8 cellular contexts compared by ENCODE assay signal in genomic region chr2:204428675-204429074, GRCh38.
"Had no signal": no experiment of that assay in that cellular context is flagged by ENCODE, and none has a peak within 500 bp of the region (broad histone marks: within the 10 kb centered on the region; RNA-seq: fewer than 3 reads in every experiment).

No MANE protein-coding gene starts in this region.

- ATAC-seq: HCT116, HepG2 had no signal

- FAIRE-seq: HepG2 had no signal

- DNase-seq: GM23248, GOT3, H7, HFFc6 had no signal

- H3K4me1 ChIP-seq: HAP-1 had no signal

- H3K27ac ChIP-seq: GM23248, HL-60 had no signal

- H3K4me3 ChIP-seq: GM23248, HAP-1 had no signal

- H3K36me3 ChIP-seq: HAP-1 had no signal
